In the genomic region with DNA sequence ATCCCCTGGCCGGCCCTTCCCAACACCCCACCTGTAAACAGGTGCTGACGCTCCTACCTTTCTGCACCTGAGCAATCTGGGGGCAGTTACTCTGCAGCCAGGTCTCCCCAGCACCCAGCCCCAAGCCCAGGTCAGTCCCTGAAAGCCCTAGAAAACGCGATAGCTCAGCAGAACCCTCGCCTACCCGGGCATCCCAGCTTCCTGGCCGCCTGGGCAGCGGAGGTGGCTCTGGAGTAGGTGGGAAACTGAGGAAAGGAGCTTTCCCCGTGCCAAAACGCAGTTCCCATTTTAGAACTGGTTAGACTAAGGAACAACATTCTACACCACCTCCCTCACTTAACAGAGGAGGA, we compare ENCODE assay signal across 8 cellular contexts. TPM values are rescaled to one million over a fixed set of nuclear protein-coding genes. Genes with fewer than 3 reads are reported as not detected.
DNase-seq lines count a peak whose midpoint lies in the region; ATAC-seq and TF ChIP-seq lines count a peak whose summit lies in the region.

No MANE protein-coding gene starts in this region.

- H3K36me3 Mint-ChIP-seq in MCF 10A (ENCODE audit: insufficient read depth, unreplicated experiment) (no peaks in the 10 kb centered on the region), memory B cell (no peaks in the 10 kb centered on the region)

- POLR2A ChIA-PET in MCF 10A (lab: Yijun Ruan, JAX) (interaction anchor here (1.4 kb wide), 1 partner anchor 34 kb away, joined by 4 read pairs; no protein-coding TSS in a partner anchor), RWPE1 (lab: Yijun Ruan, JAX; ENCODE audit: low non-redundant PET) (no interaction called here)

- BruUV-seq in MCF 10A (replicated peaks; lab: Mats Ljungman, UMichigan): TSS peak; percentile 28

- H3K27ac Mint-ChIP-seq in MCF 10A (ENCODE audit: low read depth, unreplicated experiment) (no peak overlapping the region), memory B cell (no peak overlapping the region)

- H3K27ac ChIP-seq in upper lobe of left lung (peak overlapping the region; percentile 55 to 74 (median 66)), RWPE1 (no peak overlapping the region)

- H3K4me1 Mint-ChIP-seq in MCF 10A (ENCODE audit: insufficient read depth, unreplicated experiment): peaks cover 28% of the 10 kb centered on the region
- peaks cover 15% of the 10 kb centered on the region for H3K4me1 Mint-ChIP-seq in memory B cell

- peak overlapping the region; percentile 36 to 73 (median 64) for H3K4me3 ChIP-seq in upper lobe of left lung

- 7 to 13% methylated on average over 4 to 10 of the region's 10 CpGs for WGBS in upper lobe of left lung, 2 donors

- no peak for TF ChIP-seq CTCF in MCF 10A (IDR thresholded peaks at IDR 0.05; ENCODE audit: unreplicated experiment)
- TF ChIP-seq CTCF in upper lobe of left lung (IDR thresholded peaks at IDR 0.05): no peak
- no peak for TF ChIP-seq CTCF in RWPE1 (conservative IDR thresholded peaks at IDR 0.05; ENCODE audit: low read depth)

- CTCF ChIA-PET in MCF 10A (lab: Yijun Ruan, JAX) (interaction anchor here (0.7 to 0.9 kb wide), 2 partner anchors 14 to 32 kb away, joined by 3 read pairs; no protein-coding TSS in a partner anchor), RWPE1 (lab: Yijun Ruan, JAX) (interaction anchor here (0.6 kb wide), 2 partner anchors 145 to 785 kb away, joined by 3 to 4 read pairs; a partner anchor contains a TSS)

- peaks cover 12 to 24% (median 18%) of the 10 kb centered on the region in 4 donors for H3K4me1 ChIP-seq in upper lobe of left lung

- no peaks in the 10 kb centered on the region for H3K9me3 ChIP-seq in upper lobe of left lung

- H3K36me3 ChIP-seq in upper lobe of left lung: no peaks in the 10 kb centered on the region

- no peaks in the 10 kb centered on the region for H3K9me3 Mint-ChIP-seq in MCF 10A (ENCODE audit: unreplicated experiment)
- no peaks in the 10 kb centered on the region for H3K9me3 Mint-ChIP-seq in memory B cell

- TF ChIP-seq EP300 in upper lobe of left lung (IDR thresholded peaks at IDR 0.05): no peak

- no peak for ATAC-seq in memory B cell (ENCODE audit: low read depth)
- ATAC-seq in upper lobe of left lung (ENCODE audit: low FRiP score in 2 of 2): peak in 1 of 2 donors; percentile 14

- TF ChIP-seq POLR2A in upper lobe of left lung (IDR thresholded peaks at IDR 0.05): no peak

- intact Hi-C loops in MCF 10A (cut with micrococcal nuclease): no loop called here

- H3K27me3 Mint-ChIP-seq in MCF 10A (ENCODE audit: insufficient read depth, unreplicated experiment): no peaks in the 10 kb centered on the region
- peaks cover 9% of the 10 kb centered on the region for H3K27me3 Mint-ChIP-seq in memory B cell

- H3K4me3 Mint-ChIP-seq in MCF 10A (ENCODE audit: unreplicated experiment): peak overlapping the region; percentile 69
- peak overlapping the region; percentile 80 for H3K4me3 Mint-ChIP-seq in memory B cell

- peak; percentile 14 for DNase-seq in activated naive CD4-positive, alpha-beta T cell treated with Interleukin-2 at 50 U/mL for 16 hours
- DNase-seq in activated naive CD4-positive, alpha-beta T cell treated with anti-CD3 and anti-CD28 coated beads, Interleukin-2, amount 50 U/mL, for 16 hours: no peak
- no peak for DNase-seq in MCF 10A (ENCODE audit: unreplicated experiment)
- DNase-seq in memory B cell (ENCODE audit: low spot score in 2 of 2): peak in 1 of 2 donors; percentile 14
- no peak for DNase-seq in upper lobe of left lung
- no peak for DNase-seq in GM19240 (ENCODE audit: insufficient read length, low spot score)
- no peak for DNase-seq in RWPE1 (ENCODE audit: low spot score)
- DNase-seq in DMS79 (lab: John Stamatoyannopoulos, UW): no peak

- no peaks in the 10 kb centered on the region for H3K27me3 ChIP-seq in upper lobe of left lung

RNA-seq across cellular contexts. Expression of a gene that starts 0.4 kb away (rescaled TPM):
- total RNA-seq in MCF 10A (2022) (2.1 and 2.7 TPM in 2 replicates), upper lobe of left lung (10 to 100 TPM; 11.9 to 52.7 (median 20.1) TPM)

RNA-seq across cellular contexts. Expression of a gene that starts 44.7 kb away (rescaled TPM):
- total RNA-seq in MCF 10A (2022) (not detected in 2 replicates), upper lobe of left lung (not detected)
